In genomic region chr7:90597527-90597871, GRCh38 we compare ENCODE assay signal across 9 cellular contexts. TPM values are rescaled to one million over a fixed set of nuclear protein-coding genes. Genes with fewer than 3 reads are reported as not detected.
DNase-seq lines count a peak whose midpoint lies in the region; ATAC-seq and TF ChIP-seq lines count a peak whose summit lies in the region.
"Had no signal": no experiment of that assay in that cellular context is flagged by ENCODE, and none has a peak within 500 bp of the region (broad histone marks: within the 10 kb centered on the region; RNA-seq: fewer than 3 reads in every experiment).

No MANE protein-coding gene starts in this region.

- peaks cover 0 to 2% (median 0%) of the 10 kb centered on the region in 7 donors for H3K9me3 Mint-ChIP-seq in CD4-positive, CD25-positive, alpha-beta regulatory T cell

- H3K27ac ChIP-seq in CD4-positive, CD25-positive, alpha-beta regulatory T cell (ENCODE audit: insufficient read depth, low read length, poor library complexity, severe bottlenecking), result no peak overlapping the region
- H3K27ac ChIP-seq in OCI-LY7 (ENCODE audit: low read depth, low read length, poor library complexity, severe bottlenecking) (no peak overlapping the region), ovary (no peak overlapping the region)

- no peaks in the 10 kb centered on the region for H3K36me3 Mint-ChIP-seq in CD4-positive, CD25-positive, alpha-beta regulatory T cell

- H3K27me3 Mint-ChIP-seq in CD4-positive, CD25-positive, alpha-beta regulatory T cell, result peaks cover 28% of the 10 kb centered on the region

- H3K4me2 ChIP-seq in OCI-LY7 (ENCODE audit: low read length), result peak overlapping the region; percentile 82

- CTCF ChIA-PET in OCI-LY7 (lab: Charles Lee; ENCODE audit: unreplicated experiment), result no interaction called here

- TF ChIP-seq POLR2A in ovary (IDR thresholded peaks at IDR 0.05), result no peak

- H3K79me2 ChIP-seq in OCI-LY7 (ENCODE audit: insufficient read depth, low read depth, low read length), result no peaks in the 10 kb centered on the region

- no peaks in the 10 kb centered on the region for H3K9me3 ChIP-seq in CD4-positive, CD25-positive, alpha-beta regulatory T cell (ENCODE audit: control insufficient read depth in 2 of 2, low read length in 2 of 2)
- H3K9me3 ChIP-seq in OCI-LY7 (ENCODE audit: low read length), result no peaks in the 10 kb centered on the region
- no peaks in the 10 kb centered on the region for H3K9me3 ChIP-seq in ovary

- H3K9me2 ChIP-seq in OCI-LY7 (ENCODE audit: insufficient read depth, low read length), result no peaks in the 10 kb centered on the region

- H3K4me3 Mint-ChIP-seq in CD4-positive, CD25-positive, alpha-beta regulatory T cell, result peak overlapping the region; percentile 56 to 79 (median 65)

- ATAC-seq in CD4-positive, CD25-positive, alpha-beta regulatory T cell (ENCODE audit: low read depth in 2 of 2), result no peak
- ATAC-seq in HG03460 (IDR thresholded peaks at IDR 0.05; ENCODE audit: unreplicated experiment) (no peak), GM18873 (IDR thresholded peaks at IDR 0.05; ENCODE audit: low FRiP score, unreplicated experiment) (no peak), GM21619 (IDR thresholded peaks at IDR 0.05; ENCODE audit: unreplicated experiment) (no peak)

- no peaks in the 10 kb centered on the region for H4K20me1 ChIP-seq in OCI-LY7 (ENCODE audit: insufficient read depth, low read length)

- 5 to 11% (median 6%) methylated on average over 4 of the region's 4 CpGs for WGBS in ovary, 3 donors

- BruUV-seq in OCI-LY7 (replicated peaks; lab: Mats Ljungman, UMichigan), result TSS peak; percentile 68

- H3K4me1 ChIP-seq in CD4-positive, CD25-positive, alpha-beta regulatory T cell (ENCODE audit: control insufficient read depth, insufficient read depth, low read length, poor library complexity, severe bottlenecking), result no peaks in the 10 kb centered on the region
- H3K4me1 ChIP-seq in OCI-LY7 (ENCODE audit: insufficient read depth, low read length, poor library complexity, severe bottlenecking) (peaks cover 3% of the 10 kb centered on the region), ovary (ENCODE audit: insufficient read depth) (peaks cover 5% of the 10 kb centered on the region)

- peaks cover 14% of the 10 kb centered on the region for H3K27me3 ChIP-seq in CD4-positive, CD25-positive, alpha-beta regulatory T cell (ENCODE audit: control insufficient read depth, insufficient read depth, low read length)
- no peaks in the 10 kb centered on the region for H3K27me3 ChIP-seq in ovary

- H3K4me3 ChIP-seq in CD4-positive, CD25-positive, alpha-beta regulatory T cell (ENCODE audit: low read depth, low read length), result peak overlapping the region; percentile 39
- no peak overlapping the region for H3K4me3 ChIP-seq in OCI-LY7 (ENCODE audit: low read depth, low read length, poor library complexity, severe bottlenecking)
- H3K4me3 ChIP-seq in epithelial cell of proximal tubule (ENCODE audit: low read depth, low read length), result peak overlapping the region; percentile 76
- H3K4me3 ChIP-seq in ovary, result peak overlapping the region; percentile 92

- no peak overlapping the region for H2AFZ ChIP-seq in OCI-LY7 (ENCODE audit: low read length)

- intact Hi-C loops in OCI-LY7 (cut with micrococcal nuclease; ENCODE audit: unreplicated experiment), result loop anchor here (5.0 to 10.0 kb wide), 3 partner anchors 110 to 435 kb away; no protein-coding TSS in a partner anchor
- intact Hi-C loops in ovary (cut with DNase I), result loop anchor here in 1 of 4 donors (10.0 kb wide), 1 partner anchor 107 kb away; no protein-coding TSS in a partner anchor

- H3K27ac Mint-ChIP-seq in CD4-positive, CD25-positive, alpha-beta regulatory T cell, result no peak overlapping the region

- DNase-seq in CD4-positive, CD25-positive, alpha-beta regulatory T cell, result no peak
- DNase-seq in OCI-LY7 (ENCODE audit: low spot score) (no peak), epithelial cell of proximal tubule (ENCODE audit: low read depth) (no peak), ovary (no peak)
- DNase-seq in activated effector memory CD4-positive, alpha-beta T cell treated with Interleukin-2 at 50 U/mL for 16 hours, result no peak
- DNase-seq: T-helper 2 cell had no signal

- TF ChIP-seq CTCF in OCI-LY7 (conservative IDR thresholded peaks at IDR 0.05; ENCODE audit: low read length), result no peak
- no peak for TF ChIP-seq CTCF in epithelial cell of proximal tubule (conservative IDR thresholded peaks at IDR 0.05; ENCODE audit: low read depth, low read length)
- no peak for TF ChIP-seq CTCF in ovary (IDR thresholded peaks at IDR 0.05)

- TF ChIP-seq EP300 in ovary (IDR thresholded peaks at IDR 0.05), result no peak

- H3K4me1 Mint-ChIP-seq in CD4-positive, CD25-positive, alpha-beta regulatory T cell, result peaks cover 0 to 32% (median 12%) of the 10 kb centered on the region in 4 donors

- no peaks in the 10 kb centered on the region for H3K36me3 ChIP-seq in CD4-positive, CD25-positive, alpha-beta regulatory T cell (ENCODE audit: control insufficient read depth, insufficient read depth, low read length)
- H3K36me3 ChIP-seq in OCI-LY7 (ENCODE audit: insufficient read depth, low read length), result no peaks in the 10 kb centered on the region
- H3K36me3 ChIP-seq in ovary, result no peaks in the 10 kb centered on the region

- POLR2A ChIA-PET in OCI-LY7 (lab: Charles Lee), result interaction anchor here (0.7 to 1.2 kb wide), 3 partner anchors 11 to 21 kb away, joined by 3 to 4 read pairs (median 3); no protein-coding TSS in a partner anchor

RNA-seq across cellular contexts. Expression of gene CDK14, which starts 1.4 kb away (rescaled TPM):
- total RNA-seq in CD4-positive, CD25-positive, alpha-beta regulatory T cell, result 4.0 TPM
- polyA plus RNA-seq in CD4-positive, CD25-positive, alpha-beta regulatory T cell, result 1 to 10 TPM in 3 of 4 donors, under 1 TPM in 1; 0.58 to 3.9 (median 1.9) TPM
- 90.7 and 112 TPM in 2 replicates for total RNA-seq in OCI-LY7 (2014; rRNA removed; shearing (Covaris generic))
- total RNA-seq in OCI-LY7 (2022), result 107 and 111 TPM in 2 replicates
- total RNA-seq in epithelial cell of proximal tubule, result 5.3 and 6.4 TPM in 2 replicates
- 10 to 100 TPM; 27.9 to 54.1 (median 47.0) TPM for total RNA-seq in ovary
- 10 to 100 TPM; 12.6 to 21.7 TPM for polyA plus RNA-seq in ovary
